ENCODE assay signal across 8 cellular contexts in genomic region chr3:51672083-51672475, GRCh38. TPM values are rescaled to one million over a fixed set of nuclear protein-coding genes. Genes with fewer than 3 reads are reported as not detected.
DNase-seq lines count a peak whose midpoint lies in the region; ATAC-seq, FAIRE-seq and TF ChIP-seq lines count a peak whose summit lies in the region.

No MANE protein-coding gene starts in this region.

- peak overlapping the region; percentile 87 for H3K27ac Mint-ChIP-seq in CD8-positive, alpha-beta T cell

- H4K20me1 ChIP-seq in H1 (replicated peaks in 1 of 2; ENCODE audit: control insufficient read depth in 1 of 2, insufficient read depth in 2 of 2, low read length in 2 of 2), result no peaks in the 10 kb centered on the region

- intact Hi-C loops in CD8-positive, alpha-beta T cell (cut with DNase I, micrococcal nuclease), result loop anchor here (1.0 to 10.0 kb wide), 5 partner anchors 10 to 1307 kb away; partner anchors contain the start of gene CACNA2D2 (in 1 of the 2)

- H3K23ac ChIP-seq in H1 (ENCODE audit: insufficient read length), result no peak overlapping the region
- H3K23ac ChIP-seq in neuronal stem cell (ENCODE audit: low read depth, low read length, poor library complexity), result no peak overlapping the region

- H4K8ac ChIP-seq in H1 (ENCODE audit: extremely low read depth, insufficient read depth, low read length) (0 out of 2 replicates have a peak overlapping the region, but pooled peaks have one; percentile 90), neuronal stem cell (ENCODE audit: low read depth, low read length) (no peak overlapping the region)

- H4K91ac ChIP-seq in H1 (replicated peaks; ENCODE audit: insufficient read length, low read length) (no peak overlapping the region), neuronal stem cell (ENCODE audit: low read depth, low read length, poor library complexity) (no peak overlapping the region)

- H3K4me2 ChIP-seq in H1 (ENCODE audit: insufficient read depth in 1 of 2, low read depth in 2 of 2, low read length in 2 of 2) (peak overlapping the region; percentile 58 to 91), neuronal stem cell (ENCODE audit: insufficient read depth, low read length, poor library complexity, severe bottlenecking) (peak overlapping the region; percentile 92)

- H3K4me1 ChIP-seq in CD8-positive, alpha-beta T cell (ENCODE audit: insufficient read depth, low read length), result peaks cover 60% of the 10 kb centered on the region
- H3K4me1 ChIP-seq in NT2/D1 (ENCODE audit: insufficient read depth, insufficient read length), result peaks cover 12% of the 10 kb centered on the region
- peaks cover 0 to 10% (median 5%) of the 10 kb centered on the region in 4 experiments; a peak in 4 of 7 replicates for H3K4me1 ChIP-seq in H1 (replicated peaks in 1 of 4; ENCODE audit: control insufficient read depth in 3 of 4, insufficient read depth in 4 of 4, low read length in 3 of 4)
- H3K4me1 ChIP-seq in neuronal stem cell (ENCODE audit: control insufficient read depth in 2 of 2, insufficient read depth in 1 of 2, low read depth in 1 of 2, low read length in 2 of 2), result peaks cover 6 to 22% of the 10 kb centered on the region in 2 donors

- no peaks in the 10 kb centered on the region for H3K79me2 ChIP-seq in H1 (ENCODE audit: control insufficient read depth in 1 of 2, insufficient read depth in 2 of 2, low read length in 2 of 2)

- peaks cover 7% of the 10 kb centered on the region; the same call in 1 of the 2 replicates for H3K23me2 ChIP-seq in H1 (ENCODE audit: low read depth, low read length)

- H2BK5ac ChIP-seq in H1 (ENCODE audit: low read depth, low read length) (no peak overlapping the region), neuronal stem cell (ENCODE audit: low read length) (no peak overlapping the region)

- H3K14ac ChIP-seq in H1 (ENCODE audit: insufficient read length), result no peak overlapping the region
- no peak overlapping the region for H3K14ac ChIP-seq in neuronal stem cell (ENCODE audit: low read length)

- FAIRE-seq in H1 (lab: Jason Lieb, UNC), result no peak

- DNase-seq in CD8-positive, alpha-beta T cell, result no peak
- DNase-seq in NT2/D1 (ENCODE audit: low read depth, low spot score) (no peak), H1 (ENCODE audit: low read depth in 1 of 2, low spot score in 2 of 2) (no peak), neuronal stem cell (ENCODE audit: low spot score) (no peak), NCI-H1048 (lab: John Stamatoyannopoulos, UW) (no peak), NCI-H2107 treated with DMSO at 0.1 percent for 48 hours (lab: John Stamatoyannopoulos, UW; ENCODE audit: unreplicated experiment) (no peak), NCI-H2171 treated with DMSO at 0.1 percent for 48 hours (lab: John Stamatoyannopoulos, UW) (no peak), occipital lobe (lab: John Stamatoyannopoulos, UW) (no peak)

- no peak overlapping the region for H4K5ac ChIP-seq in H1 (ENCODE audit: insufficient read length, low read depth, low read length)

- no peak for TF ChIP-seq POLR2A in H1 (IDR thresholded peaks at IDR 0.05; ENCODE audit: control extremely low read depth in 1 of 2, low read depth in 2 of 2, low read length in 2 of 2)

- H2AK5ac ChIP-seq in H1 (ENCODE audit: low read depth, low read length) (no peak overlapping the region), neuronal stem cell (ENCODE audit: low read depth, low read length) (no peak overlapping the region)

- POLR2A ChIA-PET in CD8-positive, alpha-beta T cell (lab: Charles Lee), result interaction anchor here (0.9 to 5.4 kb wide), 6 partner anchors 9 to 287 kb away, joined by 3 to 47 read pairs (median 4); partner anchors contain the start of genes DCAF1 and MANF
- POLR2A ChIA-PET in H1 (lab: Charles Lee; ENCODE audit: partially characterized antibody), result interaction anchor here (0.8 to 5.2 kb wide), 4 partner anchors 10 to 170 kb away, joined by 3 to 37 read pairs (median 4); no protein-coding TSS in a partner anchor

- H3K9me3 Mint-ChIP-seq in CD8-positive, alpha-beta T cell, result no peaks in the 10 kb centered on the region

- H2BK120ac ChIP-seq in H1 (replicated peaks; ENCODE audit: low read depth, low read length), result no peak overlapping the region
- H2BK120ac ChIP-seq in neuronal stem cell (ENCODE audit: low read depth, low read length), result no peak overlapping the region

- H2AFZ ChIP-seq in H1 (ENCODE audit: low read length), result 0 out of 2 replicates have a peak overlapping the region, but pooled peaks have one; percentile 54
- peak overlapping the region; percentile 94 for H2AFZ ChIP-seq in neuronal stem cell (ENCODE audit: low read length)

- H3K27me3 Mint-ChIP-seq in CD8-positive, alpha-beta T cell (ENCODE audit: low read depth), result no peaks in the 10 kb centered on the region

- peak overlapping the region; percentile 67 for H3K27ac ChIP-seq in CD8-positive, alpha-beta T cell (ENCODE audit: low read depth, low read length)
- H3K27ac ChIP-seq in H1 (ENCODE audit: low read depth, low read length), result no peak overlapping the region
- no peak overlapping the region for H3K27ac ChIP-seq in neuronal stem cell (replicated peaks; ENCODE audit: low read length)

- H2BK20ac ChIP-seq in H1 (ENCODE audit: low read length), result no peak overlapping the region

- 17% methylated on average over 11 of the region's 11 CpGs; no CpG with 5 or more reads in 1 of the 2 experiments for WGBS in H1 (ENCODE audit: extremely low coverage in 1 of 2, insufficient coverage in 1 of 2, insufficient read length in 1 of 2, insufficient replicate concordance in 2 of 2, low coverage in 1 of 2, low lambda C conversion rate in 2 of 2, missing lambda C conversion rate in 1 of 2), 2 experiments
- no CpG with 5 or more reads among the region's 11 CpGs for WGBS in neuronal stem cell (ENCODE audit: extremely low coverage in 2 of 2, insufficient read length in 2 of 2, insufficient replicate concordance in 1 of 2), 2 donors

- TF ChIP-seq RAD21 in H1 (IDR thresholded peaks at IDR 0.05 in 1 of 2, conservative IDR thresholded peaks at IDR 0.05 in 1 of 2; ENCODE audit: low read depth in 2 of 2, low read length in 2 of 2), result no peak

- no peak overlapping the region for H3K4ac ChIP-seq in H1 (replicated peaks; ENCODE audit: insufficient read length, low read depth, low read length)
- H3K4ac ChIP-seq in neuronal stem cell (ENCODE audit: low read length), result no peak overlapping the region

- H3K36me3 Mint-ChIP-seq in CD8-positive, alpha-beta T cell, result peaks cover 28% of the 10 kb centered on the region

- H3K4me1 Mint-ChIP-seq in CD8-positive, alpha-beta T cell (ENCODE audit: low read depth), result peaks cover 72% of the 10 kb centered on the region

- H3K27me3 ChIP-seq in CD8-positive, alpha-beta T cell (ENCODE audit: insufficient read depth, low read length), result no peaks in the 10 kb centered on the region
- H3K27me3 ChIP-seq in NT2/D1 (ENCODE audit: insufficient read depth, insufficient read length) (no peaks in the 10 kb centered on the region), H1 (replicated peaks in 1 of 4; ENCODE audit: control insufficient read depth in 3 of 4, extremely low read depth in 1 of 4, insufficient read depth in 3 of 4, low read length in 3 of 4) (no peaks in the 10 kb centered on the region), neuronal stem cell (ENCODE audit: control insufficient read depth in 3 of 3, insufficient read depth in 3 of 3, low read depth in 1 of 3, low read length in 3 of 3) (peaks cover 0 to 26% (median 0%) of the 10 kb centered on the region in 3 experiments)

- H3K79me1 ChIP-seq in H1 (ENCODE audit: low read depth, low read length) (peaks cover 3% of the 10 kb centered on the region; the same call in 1 of the 2 replicates), neuronal stem cell (ENCODE audit: low read depth, low read length) (peaks cover 7% of the 10 kb centered on the region)

- H3K56ac ChIP-seq in H1 (replicated peaks; ENCODE audit: insufficient read length, low read depth, low read length), result no peak overlapping the region

- no peaks in the 10 kb centered on the region for H3K9me3 ChIP-seq in CD8-positive, alpha-beta T cell (ENCODE audit: low read length)
- H3K9me3 ChIP-seq in NT2/D1 (ENCODE audit: insufficient read depth, low read length) (no peaks in the 10 kb centered on the region), H1 (ENCODE audit: insufficient read depth in 2 of 2, low read depth in 1 of 2, low read length in 1 of 2) (no peaks in the 10 kb centered on the region), neuronal stem cell (replicated peaks in 1 of 2; ENCODE audit: control insufficient read depth in 2 of 2, insufficient read depth in 1 of 2, low read depth in 1 of 2, low read length in 2 of 2) (no peaks in the 10 kb centered on the region)

- peak overlapping the region; percentile 95 for H3K4me3 ChIP-seq in CD8-positive, alpha-beta T cell (ENCODE audit: low read depth, low read length)
- H3K4me3 ChIP-seq in NT2/D1 (ENCODE audit: insufficient read length, low read depth) (peak overlapping the region; percentile 80), H1 (ENCODE audit: extremely low read depth in 1 of 4, insufficient read depth in 2 of 4, low read depth in 3 of 4, low read length in 4 of 4) (peak overlapping the region; percentile 59 to 82 (median 69)), neuronal stem cell (ENCODE audit: low read length in 2 of 2) (peak overlapping the region; percentile 76 to 88)

- peak overlapping the region; percentile 89 for H3K4me3 Mint-ChIP-seq in CD8-positive, alpha-beta T cell

- H2BK12ac ChIP-seq in H1 (ENCODE audit: low read depth, low read length) (peak overlapping the region; percentile 39; the same call in 1 of the 2 replicates), neuronal stem cell (ENCODE audit: low read length) (no peak overlapping the region)

- H2BK15ac ChIP-seq in H1 (ENCODE audit: low read length), result no peak overlapping the region
- H2BK15ac ChIP-seq in neuronal stem cell (ENCODE audit: low read length), result no peak overlapping the region

- CTCF ChIA-PET in CD8-positive, alpha-beta T cell (lab: Charles Lee), result interaction anchor here (0.6 to 8.0 kb wide), 5 partner anchors 9 to 283 kb away, joined by 3 to 163 read pairs (median 5); partner anchors contain the start of gene DCAF1
- CTCF ChIA-PET in H1 (lab: Charles Lee; ENCODE audit: partially characterized antibody), result interaction anchor here (0.8 to 10.9 kb wide), 10 partner anchors 9 to 273 kb away, joined by 3 to 137 read pairs (median 4); partner anchors contain the start of gene DCAF1

- H3K36me3 ChIP-seq in CD8-positive, alpha-beta T cell (ENCODE audit: insufficient read depth, low read length), result peaks cover 7% of the 10 kb centered on the region
- H3K36me3 ChIP-seq in NT2/D1 (ENCODE audit: insufficient read depth, insufficient read length, low read length) (peaks cover 24% of the 10 kb centered on the region), H1 (ENCODE audit: control insufficient read depth in 2 of 4, insufficient read depth in 4 of 4, low read length in 3 of 4) (no peaks in the 10 kb centered on the region), neuronal stem cell (replicated peaks in 1 of 2; ENCODE audit: control insufficient read depth in 2 of 2, insufficient read depth in 2 of 2, low read length in 2 of 2) (peaks cover 0 to 14% of the 10 kb centered on the region in 2 donors)

- H3K9ac ChIP-seq in NT2/D1 (ENCODE audit: insufficient read length, low read depth) (peak overlapping the region; percentile 96), H1 (replicated peaks in 1 of 4; ENCODE audit: extremely low read depth in 1 of 4, low read depth in 3 of 4, low read length in 3 of 4) (peak overlapping the region in 1 of 4 experiments; percentile 12; a peak in 1 of 7 replicates), neuronal stem cell (ENCODE audit: low read depth, low read length, poor library complexity) (no peak overlapping the region)

- no peak for TF ChIP-seq EP300 in H1 (IDR thresholded peaks at IDR 0.05; ENCODE audit: borderline replicate concordance in 1 of 2, low read depth in 2 of 2, low read length in 2 of 2)

- H3K18ac ChIP-seq in H1 (ENCODE audit: extremely low read depth, low read length) (no peak overlapping the region), neuronal stem cell (ENCODE audit: low read length) (no peak overlapping the region)

- ATAC-seq in CD8-positive, alpha-beta T cell, result no peak

- TF ChIP-seq CTCF in CD8-positive, alpha-beta T cell (IDR thresholded peaks at IDR 0.05), result no peak
- no peak for TF ChIP-seq CTCF in H1 (IDR thresholded peaks at IDR 0.05; ENCODE audit: control extremely low read depth in 1 of 3, insufficient read depth in 1 of 3, low read depth in 1 of 3, low read length in 3 of 3)

RNA-seq across cellular contexts. Expression of gene TEX264, which starts 1.0 kb away (rescaled TPM):
- total RNA-seq in CD8-positive, alpha-beta T cell, result 10 to 100 TPM; 18.7 to 21.0 TPM
- total RNA-seq in H1 (2021; fragmentation: NEBNext Ultra II Directional; extraction: Animal tissue kit (Norgen Biotek cat#: 25700)), result 11.2 and 11.9 TPM in 2 replicates
- polyA plus RNA-seq in H1 (2011; rRNA removed), result 35.6 and 42.0 TPM in 2 replicates
- 22.6 TPM for polyA plus RNA-seq in H1 (2011; cell fraction: cytosol; rRNA removed)
- 25.0 TPM for polyA plus RNA-seq in H1 (2011; cell fraction: nucleus; rRNA removed)
- 9.7 to 13.9 TPM (median 12.3 TPM) in 4 replicates for polyA plus RNA-seq in H1 (2012, experiment 1 of 2)
- 13.6 TPM for polyA plus RNA-seq in H1 (2012, experiment 2 of 2)
- 12.9 TPM for polyA plus RNA-seq in H1 (2013, experiment 1 of 2)
- 15.5 TPM for polyA plus RNA-seq in H1 (2013, experiment 2 of 2)
- 12.1 and 25.5 TPM in 2 replicates for polyA minus RNA-seq in H1 (2011; rRNA and poly(A)+ RNA removed)
- polyA minus RNA-seq in H1 (2011; cell fraction: cytosol; rRNA and poly(A)+ RNA removed), result 6.2 TPM
- 4.4 TPM for polyA minus RNA-seq in H1 (2011; cell fraction: nucleus; rRNA and poly(A)+ RNA removed)
- 4.3 TPM for polyA plus RNA-seq in neuronal stem cell (2013, experiment 1 of 2)
- 4.1 TPM for polyA plus RNA-seq in neuronal stem cell (2013, experiment 2 of 2)
- total RNA-seq in occipital lobe, result 15.9 TPM

RNA-seq across cellular contexts. Expression of gene GRM2, which starts 34.8 kb away (rescaled TPM):
- 1 to 10 TPM; 3.9 to 5.4 TPM for total RNA-seq in CD8-positive, alpha-beta T cell
- 3.9 and 4.3 TPM in 2 replicates for total RNA-seq in H1 (2021; fragmentation: NEBNext Ultra II Directional; extraction: Animal tissue kit (Norgen Biotek cat#: 25700))
- polyA plus RNA-seq in H1 (2011; rRNA removed), result 10.5 and 11.7 TPM in 2 replicates
- 7.6 TPM for polyA plus RNA-seq in H1 (2011; cell fraction: cytosol; rRNA removed)
- 9.2 TPM for polyA plus RNA-seq in H1 (2011; cell fraction: nucleus; rRNA removed)
- polyA plus RNA-seq in H1 (2012, experiment 1 of 2), result 2.9 to 4.9 TPM (median 4.2 TPM) in 4 replicates
- polyA plus RNA-seq in H1 (2012, experiment 2 of 2), result 4.5 TPM
- polyA plus RNA-seq in H1 (2013, experiment 1 of 2), result 3.9 TPM
- polyA plus RNA-seq in H1 (2013, experiment 2 of 2), result 3.6 TPM
- polyA minus RNA-seq in H1 (2011; rRNA and poly(A)+ RNA removed), result 4.1 and 4.6 TPM in 2 replicates
- 2.7 TPM for polyA minus RNA-seq in H1 (2011; cell fraction: cytosol; rRNA and poly(A)+ RNA removed)
- 2.4 TPM for polyA minus RNA-seq in H1 (2011; cell fraction: nucleus; rRNA and poly(A)+ RNA removed)
- 4.7 TPM for polyA plus RNA-seq in neuronal stem cell (2013, experiment 1 of 2)
- polyA plus RNA-seq in neuronal stem cell (2013, experiment 2 of 2), result 4.3 TPM
- 12.5 TPM for total RNA-seq in occipital lobe
